ENCODE assay signal across 9 cellular contexts in genomic region chr9:72292874-72293607, GRCh38.
DNase-seq lines count a peak whose midpoint lies in the region; ATAC-seq and TF ChIP-seq lines count a peak whose summit lies in the region.
"Had no signal": no experiment of that assay in that cellular context is flagged by ENCODE, and none has a peak within 500 bp of the region (broad histone marks: within the 10 kb centered on the region; RNA-seq: fewer than 3 reads in every experiment).

No MANE protein-coding gene starts in this region.

- H3K4me3 ChIP-seq in PC-3 (ENCODE audit: low read length) (no peak overlapping the region), stomach (no peak overlapping the region), tibial artery (no peak overlapping the region)

- H3K9me3 ChIP-seq in PC-3 (ENCODE audit: low read length) (no peaks in the 10 kb centered on the region), stomach (peaks cover 0 to 8% (median 0%) of the 10 kb centered on the region in 4 donors), tibial artery (no peaks in the 10 kb centered on the region)

- peak; percentile 28 for ATAC-seq in PC-3

- no peaks in the 10 kb centered on the region for H3F3A ChIP-seq in PC-3 (ENCODE audit: low read length, unreplicated experiment)

- H3K27ac ChIP-seq in PC-3 (ENCODE audit: low read length) (no peak overlapping the region), stomach (peak overlapping the region in 4 of 5 donors; percentile 76 to 90 (median 84)), tibial artery (no peak overlapping the region)

- H3K36me3 ChIP-seq in PC-3 (ENCODE audit: low read depth, low read length): no peaks in the 10 kb centered on the region
- H3K36me3 ChIP-seq in stomach: no peaks in the 10 kb centered on the region
- no peaks in the 10 kb centered on the region for H3K36me3 ChIP-seq in tibial artery

- TF ChIP-seq CTCF in PC-3 (conservative IDR thresholded peaks at IDR 0.05; ENCODE audit: low read depth, low read length) (no peak), stomach (IDR thresholded peaks at IDR 0.05) (no peak), tibial artery (IDR thresholded peaks at IDR 0.05) (no peak)

- no peak overlapping the region for H2AFZ ChIP-seq in PC-3 (ENCODE audit: low read length)

- H4K20me1 ChIP-seq in PC-3 (ENCODE audit: low read length): no peaks in the 10 kb centered on the region

- no peak for TF ChIP-seq POLR2A in stomach (IDR thresholded peaks at IDR 0.05)

- WGBS in stomach, 5 donors: 42 to 51% (median 44%) methylated on average over 5 of the region's 5 CpGs

- H3K9me2 ChIP-seq in PC-3 (replicated peaks; ENCODE audit: low read length): no peaks in the 10 kb centered on the region

- POLR2A ChIA-PET in PC-3 (lab: Charles Lee; ENCODE audit: unreplicated experiment): no interaction called here

- intact Hi-C loops in PC-3 (cut with micrococcal nuclease): loop anchor here (1.0 to 5.0 kb wide), 6 partner anchors 58 to 299 kb away; no protein-coding TSS in a partner anchor
- intact Hi-C loops in stomach (cut with DNase I; ENCODE audit: low total_unique reads): loop anchor here (10.0 kb wide), 1 partner anchor 52 kb away; no protein-coding TSS in a partner anchor
- intact Hi-C loops in tibial artery (cut with DNase I; ENCODE audit: low total_unique reads): loop anchor here (5.0 kb wide), 2 partner anchors 304 to 459 kb away; no protein-coding TSS in a partner anchor

- H3K79me2 ChIP-seq in PC-3 (ENCODE audit: low read length): no peaks in the 10 kb centered on the region

- peaks cover 10% of the 10 kb centered on the region for H3K4me1 ChIP-seq in PC-3 (ENCODE audit: insufficient read depth, low read length)
- peaks cover 11 to 57% (median 46%) of the 10 kb centered on the region in 4 donors for H3K4me1 ChIP-seq in stomach
- H3K4me1 ChIP-seq in tibial artery: peaks cover 0 to 15% (median 1%) of the 10 kb centered on the region in 4 donors

- no peak overlapping the region for H3K9ac ChIP-seq in PC-3 (ENCODE audit: low read length)

- no peak for TF ChIP-seq EP300 in stomach (IDR thresholded peaks at IDR 0.05)

- H3K4me2 ChIP-seq in PC-3 (ENCODE audit: low read length): 0 out of 2 replicates have a peak overlapping the region, but pooled peaks have one; percentile 20

- peak; percentile 32 for DNase-seq in NCI-H510A treated with DMSO at 0.1 percent for 48 hours (lab: John Stamatoyannopoulos, UW)
- no peak for DNase-seq in NCI-H510A (lab: John Stamatoyannopoulos, UW)
- DNase-seq in PC-3: peak; percentile 48
- DNase-seq in fibroblast of peridontal ligament (ENCODE audit: extremely low read depth): peak; percentile 76
- DNase-seq in stomach: peak; percentile 36
- DNase-seq in tibial artery: no peak
- DNase-seq in NCI-H2227 treated with DMSO at 0.1 percent for 48 hours (lab: John Stamatoyannopoulos, UW): no peak
- DNase-seq in NK-92 (lab: John Stamatoyannopoulos, UW; ENCODE audit: unreplicated experiment): no peak
- DNase-seq: activated CD8-positive, alpha-beta T cell treated with anti-CD3 and anti-CD28 coated beads for 36 hours had no signal

- H3K27me3 ChIP-seq in PC-3 (ENCODE audit: low read length) (no peaks in the 10 kb centered on the region), stomach (no peaks in the 10 kb centered on the region), tibial artery (no peaks in the 10 kb centered on the region)

- CTCF ChIA-PET in PC-3 (lab: Charles Lee): interaction anchor here (1.0 kb wide), 1 partner anchor 59 kb away, joined by 10 read pairs; no protein-coding TSS in a partner anchor

- BruUV-seq in PC-3 (replicated peaks; lab: Mats Ljungman, UMichigan): no TSS peak

Comparison
In these comparisons a context has a peak if more than half of its experiments do, and no peak if none do; other contexts are left out.
1. DNase-seq: peak in NCI-H510A treated with DMSO at 0.1 percent for 48 hours (single experiment), PC-3 (single experiment), fibroblast of peridontal ligament (single experiment) and stomach (single experiment); none in NCI-H510A (single experiment), tibial artery (0 of 2), NCI-H2227 treated with DMSO at 0.1 percent for 48 hours (single experiment) and NK-92 (single experiment).
2. H3K27ac ChIP-seq: peak in stomach (4 of 5); none in PC-3 (single experiment) and tibial artery (0 of 2).